ENCODE assay signal across 12 cellular contexts in the genomic region with DNA sequence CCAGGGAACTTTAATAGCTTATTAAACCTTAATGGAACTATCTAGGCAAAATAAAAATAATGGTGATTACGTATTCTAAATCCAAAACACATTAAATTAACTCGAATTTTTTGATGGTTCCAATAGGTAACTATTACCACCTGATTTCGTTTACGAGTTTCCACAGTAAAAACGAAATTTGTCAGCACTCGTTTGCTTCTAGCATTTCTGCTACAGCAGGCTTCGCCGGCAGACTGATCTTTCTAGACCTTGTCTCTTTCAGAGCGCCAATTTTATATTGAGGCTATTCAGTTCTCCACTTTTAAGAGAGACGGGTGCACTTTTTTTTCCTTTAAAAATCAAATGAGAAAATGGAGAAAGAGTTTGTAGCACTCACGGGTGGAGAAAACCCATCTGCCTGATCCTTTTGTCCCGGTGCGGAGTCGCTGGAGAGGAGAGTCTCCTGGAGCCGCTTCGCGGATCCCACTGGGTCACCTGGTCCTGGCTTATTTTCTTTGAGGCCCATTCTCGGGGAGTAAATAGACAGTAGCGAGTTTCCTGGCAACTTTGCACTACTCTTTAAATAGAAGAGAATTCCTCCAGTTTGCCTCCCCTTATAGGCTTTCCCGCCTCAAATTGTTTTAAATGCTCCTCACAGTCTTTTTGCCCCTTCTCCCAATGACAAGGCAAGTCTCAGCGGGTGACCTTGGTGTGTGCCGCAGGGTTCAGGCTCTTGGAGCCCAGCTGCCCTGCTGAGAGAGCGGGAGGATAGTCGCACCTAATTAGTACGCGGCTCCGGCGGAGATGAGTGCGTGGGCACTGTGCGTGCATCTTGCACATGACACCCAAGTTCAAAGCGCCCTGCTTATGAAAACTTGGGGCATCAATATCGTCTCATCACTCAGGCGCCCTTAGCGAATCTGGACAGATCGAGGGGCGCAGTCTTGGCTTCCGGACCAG.
DNase-seq lines count a peak whose midpoint lies in the region; ATAC-seq, FAIRE-seq and TF ChIP-seq lines count a peak whose summit lies in the region.
"Had no signal": no experiment of that assay in that cellular context is flagged by ENCODE, and none has a peak within 500 bp of the region (broad histone marks: within the 10 kb centered on the region; RNA-seq: fewer than 3 reads in every experiment).

No MANE protein-coding gene starts in this region.

- H2BK12ac ChIP-seq in H1 (ENCODE audit: low read depth, low read length), result no peak overlapping the region

- H3K36me3 ChIP-seq in HUES64 (ENCODE audit: insufficient read depth, low read length) (no peaks in the 10 kb centered on the region), H1 (ENCODE audit: control insufficient read depth in 2 of 4, insufficient read depth in 4 of 4, low read length in 3 of 4) (no peaks in the 10 kb centered on the region; a peak in 1 of 8 replicates), smooth muscle cell (ENCODE audit: low read depth) (no peaks in the 10 kb centered on the region)
- H3K36me3 ChIP-seq: gastrocnemius medialis, tibial nerve had no signal

- no peak overlapping the region for H3K9ac ChIP-seq in HUES64 (ENCODE audit: low read depth, low read length)
- H3K9ac ChIP-seq in H1 (replicated peaks in 1 of 4; ENCODE audit: extremely low read depth in 1 of 4, low read depth in 3 of 4, low read length in 3 of 4), result no peak overlapping the region
- H3K9ac ChIP-seq in smooth muscle cell (ENCODE audit: low read depth), result no peak overlapping the region

- H3K79me1 ChIP-seq in H1 (ENCODE audit: low read depth, low read length), result no peaks in the 10 kb centered on the region

- H2BK120ac ChIP-seq in H1 (replicated peaks; ENCODE audit: low read depth, low read length), result no peak overlapping the region

- ATAC-seq in GM18498 (IDR thresholded peaks at IDR 0.05; ENCODE audit: unreplicated experiment) (no peak), GM21423 (IDR thresholded peaks at IDR 0.05; ENCODE audit: unreplicated experiment) (no peak)
- ATAC-seq: gastrocnemius medialis had no signal

- H3K27me3 ChIP-seq in HUES64 (ENCODE audit: insufficient read depth, low read length) (peaks cover 94% of the 10 kb centered on the region), H1 (replicated peaks in 1 of 4; ENCODE audit: control insufficient read depth in 3 of 4, extremely low read depth in 1 of 4, insufficient read depth in 3 of 4, low read length in 3 of 4) (peaks cover 58 to 85% (median 76%) of the 10 kb centered on the region in 4 experiments), smooth muscle cell (ENCODE audit: low read depth) (peaks cover 86% of the 10 kb centered on the region), dorsolateral prefrontal cortex (peaks cover 0 to 56% (median 31%) of the 10 kb centered on the region in 45 donors)
- H3K27me3 ChIP-seq: gastrocnemius medialis had no signal

- no peak overlapping the region for H2BK20ac ChIP-seq in H1 (ENCODE audit: low read length)

- TF ChIP-seq POLR2A in H1 (IDR thresholded peaks at IDR 0.05; ENCODE audit: control extremely low read depth in 1 of 2, low read depth in 2 of 2, low read length in 2 of 2), result no peak

- H3K27ac ChIP-seq in HUES64 (ENCODE audit: low read depth, low read length), result no peak overlapping the region
- H3K27ac ChIP-seq in H1 (ENCODE audit: low read depth, low read length), result no peak overlapping the region
- no peak overlapping the region for H3K27ac ChIP-seq in smooth muscle cell (ENCODE audit: low read depth)
- H3K27ac ChIP-seq in dorsolateral prefrontal cortex, result no peak overlapping the region
- H3K27ac ChIP-seq: gastrocnemius medialis had no signal

- TF ChIP-seq CTCF in H1 (IDR thresholded peaks at IDR 0.05; ENCODE audit: control extremely low read depth in 1 of 3, insufficient read depth in 1 of 3, low read depth in 1 of 3, low read length in 3 of 3) (no peak), smooth muscle cell (IDR thresholded peaks at IDR 0.05; ENCODE audit: borderline replicate concordance, insufficient read depth, poor library complexity, severe bottlenecking) (no peak), dorsolateral prefrontal cortex (IDR thresholded peaks at IDR 0.05 in 54 of 56, conservative IDR thresholded peaks at IDR 0.05 in 2 of 56; ENCODE audit: low read depth in 1 of 56, partially characterized antibody in 56 of 56) (no peak)

- H4K5ac ChIP-seq in H1 (ENCODE audit: insufficient read length, low read depth, low read length), result no peak overlapping the region

- no peak overlapping the region for H2BK15ac ChIP-seq in H1 (ENCODE audit: low read length)

- POLR2A ChIA-PET in H1 (lab: Charles Lee; ENCODE audit: partially characterized antibody), result interaction anchor here (0.7 to 3.5 kb wide), 5 partner anchors 8 to 135 kb away, joined by 3 to 11 read pairs (median 6); partner anchors contain the start of gene TRIM13

- FAIRE-seq in H1 (lab: Jason Lieb, UNC), result no peak

- no peak overlapping the region for H3K4ac ChIP-seq in H1 (replicated peaks; ENCODE audit: insufficient read length, low read depth, low read length)

- no peaks in the 10 kb centered on the region for H3K79me2 ChIP-seq in H1 (ENCODE audit: control insufficient read depth in 1 of 2, insufficient read depth in 2 of 2, low read length in 2 of 2)
- no peaks in the 10 kb centered on the region for H3K79me2 ChIP-seq in smooth muscle cell (ENCODE audit: low read depth)

- no peak overlapping the region for H2BK5ac ChIP-seq in H1 (ENCODE audit: low read depth, low read length)

- H3F3A ChIP-seq in smooth muscle cell (ENCODE audit: low read depth), result no peaks in the 10 kb centered on the region

- no peak overlapping the region for H4K8ac ChIP-seq in H1 (ENCODE audit: extremely low read depth, insufficient read depth, low read length)

- no peak for TF ChIP-seq RAD21 in H1 (IDR thresholded peaks at IDR 0.05 in 1 of 2, conservative IDR thresholded peaks at IDR 0.05 in 1 of 2; ENCODE audit: low read depth in 2 of 2, low read length in 2 of 2)

- H3K4me3 ChIP-seq in HUES64 (ENCODE audit: low read length), result peak overlapping the region; percentile 32
- H3K4me3 ChIP-seq in H1 (ENCODE audit: extremely low read depth in 1 of 4, insufficient read depth in 2 of 4, low read depth in 3 of 4, low read length in 4 of 4), result peak overlapping the region; percentile 4 to 54 (median 6); a peak in 5 of 8 replicates
- H3K4me3 ChIP-seq in smooth muscle cell, result peak overlapping the region; percentile 25
- H3K4me3 ChIP-seq in dorsolateral prefrontal cortex, result peak overlapping the region in 8 of 59 donors; percentile 3 to 32 (median 17)

- H4K91ac ChIP-seq in H1 (replicated peaks; ENCODE audit: insufficient read length, low read length), result no peak overlapping the region

- H3K23ac ChIP-seq in H1 (ENCODE audit: insufficient read length), result no peak overlapping the region

- no peak overlapping the region for H3K56ac ChIP-seq in H1 (replicated peaks; ENCODE audit: insufficient read length, low read depth, low read length)

- no peak for TF ChIP-seq EP300 in H1 (IDR thresholded peaks at IDR 0.05; ENCODE audit: borderline replicate concordance in 1 of 2, low read depth in 2 of 2, low read length in 2 of 2)

- 2% methylated on average over 37 of the region's 37 CpGs for WGBS in HUES64
- 5% methylated on average over 37 of the region's 37 CpGs; no CpG with 5 or more reads in 1 of the 2 experiments for WGBS in H1 (ENCODE audit: extremely low coverage in 1 of 2, insufficient coverage in 1 of 2, insufficient read length in 1 of 2, insufficient replicate concordance in 2 of 2, low coverage in 1 of 2, low lambda C conversion rate in 2 of 2, missing lambda C conversion rate in 1 of 2), 2 experiments
- 7% methylated on average over 37 of the region's 37 CpGs for WGBS in smooth muscle cell (ENCODE audit: low lambda C conversion rate)

- CTCF ChIA-PET in H1 (lab: Charles Lee; ENCODE audit: partially characterized antibody), result interaction anchor here (0.6 to 1.2 kb wide), 2 partner anchors 55 to 56 kb away, joined by 3 to 5 read pairs; no protein-coding TSS in a partner anchor

- peaks cover 16% of the 10 kb centered on the region; the same call in 1 of the 2 replicates for H3K23me2 ChIP-seq in H1 (ENCODE audit: low read depth, low read length)

- intact Hi-C loops in dorsolateral prefrontal cortex (cut with DNase I), result no loop called here

- H3K4me1 ChIP-seq in HUES64 (ENCODE audit: insufficient read depth, low read length) (peaks cover 37% of the 10 kb centered on the region), H1 (replicated peaks in 1 of 4; ENCODE audit: control insufficient read depth in 3 of 4, insufficient read depth in 4 of 4, low read length in 3 of 4) (peaks cover 8 to 34% (median 17%) of the 10 kb centered on the region in 4 experiments), smooth muscle cell (ENCODE audit: low read depth) (peaks cover 52% of the 10 kb centered on the region)

- no peak overlapping the region for H2AK5ac ChIP-seq in H1 (ENCODE audit: low read depth, low read length)

- DNase-seq in activated CD4-positive, alpha-beta T cell treated with anti-CD3 and anti-CD28 coated beads, Interleukin-2, amount 50 U/mL, for 48 hours, result peak; percentile 15 to 34
- DNase-seq in H1 (ENCODE audit: low read depth in 1 of 2, low spot score in 2 of 2) (no peak), smooth muscle cell (lab: John Stamatoyannopoulos, UW; ENCODE audit: unreplicated experiment) (no peak), dorsolateral prefrontal cortex (no peak), DMS53 treated with DMSO at 0.1 percent for 48 hours (lab: John Stamatoyannopoulos, UW; ENCODE audit: unreplicated experiment) (no peak)
- DNase-seq: gastrocnemius medialis, NCI-H1694, RPMI8226 had no signal

- peak overlapping the region; percentile 66 to 98 for H3K4me2 ChIP-seq in H1 (ENCODE audit: insufficient read depth in 1 of 2, low read depth in 2 of 2, low read length in 2 of 2)
- H3K4me2 ChIP-seq in smooth muscle cell, result peak overlapping the region; percentile 58

- H3K18ac ChIP-seq in H1 (ENCODE audit: extremely low read depth, low read length), result peak overlapping the region; percentile 20; the same call in 1 of the 2 replicates

- no peak overlapping the region for H3K14ac ChIP-seq in H1 (ENCODE audit: insufficient read length)

- H3K9me3 ChIP-seq in HUES64 (ENCODE audit: insufficient read depth, low read depth, low read length) (no peaks in the 10 kb centered on the region), H1 (ENCODE audit: insufficient read depth in 2 of 2, low read depth in 1 of 2, low read length in 1 of 2) (no peaks in the 10 kb centered on the region), smooth muscle cell (replicated peaks; ENCODE audit: low read depth) (no peaks in the 10 kb centered on the region)
- H3K9me3 ChIP-seq: gastrocnemius medialis, tibial nerve had no signal

- no peak overlapping the region for H2AFZ ChIP-seq in H1 (ENCODE audit: low read length)
- no peak overlapping the region for H2AFZ ChIP-seq in smooth muscle cell (ENCODE audit: low read depth)

- H4K20me1 ChIP-seq in H1 (replicated peaks in 1 of 2; ENCODE audit: control insufficient read depth in 1 of 2, insufficient read depth in 2 of 2, low read length in 2 of 2) (peaks cover 0 to 14% of the 10 kb centered on the region in 2 experiments), smooth muscle cell (ENCODE audit: low read depth) (no peaks in the 10 kb centered on the region)

TF ChIP-seq in H1, 55 proteins besides CTCF, POLR2A, EP300 and RAD21 (continues in another document):
- peak; percentile 88 for TF ChIP-seq RNF2 (IDR thresholded peaks at IDR 0.05; ENCODE audit: borderline replicate concordance, low read depth, low read length, missing control alignments, poor library complexity, severe bottlenecking)
- TF ChIP-seq SP1 (IDR thresholded peaks at IDR 0.05; ENCODE audit: low read depth, low read length), result 0 out of 2 replicates have a peak, but pooled peaks have one; percentile 7

Comparison
In these comparisons a context has a peak if more than half of its experiments do, and no peak if none do; other contexts are left out.
1. DNase-seq: peak in activated CD4-positive, alpha-beta T cell treated with anti-CD3 and anti-CD28 coated beads, Interleukin-2, amount 50 U/mL, for 48 hours (2 of 2); none in H1 (0 of 2), smooth muscle cell (single experiment), dorsolateral prefrontal cortex (0 of 10) and DMS53 treated with DMSO at 0.1 percent for 48 hours (single experiment).